ENCODE assay signal across 6 cellular contexts in the genomic region with DNA sequence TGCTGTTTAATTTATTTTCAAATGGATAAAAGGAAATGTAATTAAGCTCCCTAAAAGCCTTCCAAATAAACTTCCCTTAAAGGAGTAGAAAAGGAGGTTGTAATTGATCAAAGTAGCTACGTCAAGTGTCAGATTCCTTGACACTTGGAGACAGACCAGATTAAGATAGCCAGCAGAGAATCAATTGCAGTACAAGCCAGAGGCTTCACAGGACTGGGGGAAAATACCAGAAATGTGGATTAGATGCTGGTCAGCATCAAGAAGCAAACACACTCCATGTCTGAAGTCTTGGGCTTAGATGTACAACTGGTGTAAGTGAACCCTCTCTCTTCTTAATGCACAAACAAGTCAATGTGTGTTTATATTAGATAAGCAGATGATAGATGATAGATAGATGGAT.
"Had no signal": no experiment of that assay in that cellular context is flagged by ENCODE, and none has a peak within 500 bp of the region (broad histone marks: within the 10 kb centered on the region; RNA-seq: fewer than 3 reads in every experiment).

No MANE protein-coding gene starts in this region.

- H3K36me3 Mint-ChIP-seq: IgD-negative memory B cell had no signal

- DNase-seq: H9, HCEC 1CT, KBM-7 had no signal

- H3K27me3 Mint-ChIP-seq: IgD-negative memory B cell had no signal

- H3K9me3 Mint-ChIP-seq: GM23338, H9 had no signal

- H3K4me1 Mint-ChIP-seq: GM23338, H9, IgD-negative memory B cell had no signal

- H3K27ac Mint-ChIP-seq: GM23338, H9, IgD-negative memory B cell had no signal

- H3K4me3 ChIP-seq: GM23338 had no signal

- H3K4me2 ChIP-seq: GM23338 had no signal

- H3K4me3 Mint-ChIP-seq: GM23338, H9, IgD-negative memory B cell had no signal

- ATAC-seq: GM23338, HepG2 had no signal
